15 cellular contexts compared by ENCODE assay signal in the genomic region with DNA sequence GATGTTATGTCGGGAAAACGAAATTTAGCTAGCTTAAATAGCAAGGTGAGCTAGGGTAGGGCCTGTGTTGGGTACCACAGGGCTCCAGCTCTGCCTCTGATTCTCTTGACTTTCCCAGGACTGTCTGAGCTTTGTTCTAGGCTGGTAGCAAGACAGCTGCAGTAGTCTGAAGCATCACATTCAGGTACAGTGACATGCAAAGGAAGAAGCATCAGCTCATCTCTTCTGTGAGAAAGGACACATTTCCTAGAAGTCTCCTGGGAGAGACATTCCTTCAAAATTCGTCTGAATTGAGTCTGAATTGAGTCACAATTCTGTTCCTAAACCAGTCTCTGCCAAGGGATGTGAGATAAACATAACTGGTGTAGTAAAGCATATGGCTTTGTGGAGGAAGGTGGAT. TPM values are rescaled to one million over a fixed set of nuclear protein-coding genes. Genes with fewer than 3 reads are reported as not detected.
DNase-seq lines count a peak whose midpoint lies in the region; ATAC-seq and TF ChIP-seq lines count a peak whose summit lies in the region.
"Had no signal": no experiment of that assay in that cellular context is flagged by ENCODE, and none has a peak within 500 bp of the region (broad histone marks: within the 10 kb centered on the region; RNA-seq: fewer than 3 reads in every experiment).

No MANE protein-coding gene starts in this region.

- no peaks in the 10 kb centered on the region for H3K27me3 ChIP-seq in ascending aorta

- TF ChIP-seq CTCF in GM12865 (IDR thresholded peaks at IDR 0.05; ENCODE audit: insufficient read depth, low read depth, low read length, missing control alignments) (no peak), fibroblast of mammary gland (conservative IDR thresholded peaks at IDR 0.05; ENCODE audit: control insufficient read depth, insufficient read depth, low read depth, low read length) (no peak), ascending aorta (IDR thresholded peaks at IDR 0.05) (no peak)

- intact Hi-C loops in ascending aorta (cut with DNase I), result no loop called here

- H3K36me3 ChIP-seq in ascending aorta, result no peaks in the 10 kb centered on the region
- H3K36me3 ChIP-seq: WERI-Rb-1 had no signal

- DNase-seq in GM12865 (ENCODE audit: low read depth), result peak; percentile 44
- peak; percentile 59 for DNase-seq in fibroblast of mammary gland (ENCODE audit: low read depth)
- DNase-seq in NCI-H187 treated with DMSO at 0.1 percent for 48 hours (lab: John Stamatoyannopoulos, UW), result no peak
- no peak for DNase-seq in ascending aorta (ENCODE audit: low spot score in 2 of 2)
- DNase-seq: activated CD8-positive, alpha-beta memory T cell treated with anti-CD3 and anti-CD28 coated beads for 24 hours; Calu3; effector memory CD4-positive, alpha-beta T cell; GF-D8; NCI-H1048; NCI-H774; WERI-Rb-1 had no signal

- H3K4me3 ChIP-seq in GM12865 (ENCODE audit: low read depth, low read length) (no peak overlapping the region), fibroblast of mammary gland (ENCODE audit: control insufficient read depth, low read depth, low read length) (no peak overlapping the region), ascending aorta (no peak overlapping the region)

- no peaks in the 10 kb centered on the region for H3K4me1 ChIP-seq in ascending aorta

- H3K9me3 ChIP-seq in ascending aorta, result no peaks in the 10 kb centered on the region

- H3K27ac ChIP-seq in ascending aorta, result no peak overlapping the region
- H3K27ac ChIP-seq: WERI-Rb-1 had no signal

- peak; percentile 41 for ATAC-seq in GM21447 (IDR thresholded peaks at IDR 0.05; ENCODE audit: unreplicated experiment)
- peak; percentile 35 for ATAC-seq in HG03378 (IDR thresholded peaks at IDR 0.05; ENCODE audit: unreplicated experiment)
- ATAC-seq in GM18517 (IDR thresholded peaks at IDR 0.05; ENCODE audit: unreplicated experiment), result no peak
- no peak for ATAC-seq in HG03045 (IDR thresholded peaks at IDR 0.05; ENCODE audit: unreplicated experiment)

RNA-seq across cellular contexts. Expression of a gene that starts 8.5 kb away (rescaled TPM):
- 7.2 TPM for total RNA-seq in ascending aorta

Comparison
In these comparisons a context has a peak if more than half of its experiments do, and no peak if none do; other contexts are left out.
1. DNase-seq: peak in GM12865 (single experiment) and fibroblast of mammary gland (single experiment); none in NCI-H187 treated with DMSO at 0.1 percent for 48 hours (single experiment) and ascending aorta (0 of 2).
2. ATAC-seq: peak in GM21447 (single experiment) and HG03378 (single experiment); none in GM18517 (single experiment) and HG03045 (single experiment).